1 cellular context compared by ENCODE assay signal in genomic region chr21:25350056-25350455, GRCh38.
TF ChIP-seq lines count a peak whose summit lies in the region.

No MANE protein-coding gene starts in this region.

TF ChIP-seq in GM12878, 131 proteins besides CTCF, POLR2A, EP300 and RAD21 (continued from another document):
- TF ChIP-seq USF1 (IDR thresholded peaks at IDR 0.05; ENCODE audit: borderline replicate concordance, extremely low read length, insufficient read depth, low read depth, low read length) = no peak
- TF ChIP-seq SREBF2 (IDR thresholded peaks at IDR 0.05; ENCODE audit: low read length) = no peak
